In genomic region chr20:35771689-35772562, GRCh38 we compare ENCODE assay signal across 1 cellular context.
TF ChIP-seq lines count a peak whose summit lies in the region.

Gene PHF20 (plus strand): TSS chr20:35772015. CDS start chr20:35801523, 29,508 bp downstream.

TF ChIP-seq in HepG2, 621 proteins besides CTCF, POLR2A, EP300 and RAD21 (continued from another document and continues in another):
- TF ChIP-seq, protein P1, sequence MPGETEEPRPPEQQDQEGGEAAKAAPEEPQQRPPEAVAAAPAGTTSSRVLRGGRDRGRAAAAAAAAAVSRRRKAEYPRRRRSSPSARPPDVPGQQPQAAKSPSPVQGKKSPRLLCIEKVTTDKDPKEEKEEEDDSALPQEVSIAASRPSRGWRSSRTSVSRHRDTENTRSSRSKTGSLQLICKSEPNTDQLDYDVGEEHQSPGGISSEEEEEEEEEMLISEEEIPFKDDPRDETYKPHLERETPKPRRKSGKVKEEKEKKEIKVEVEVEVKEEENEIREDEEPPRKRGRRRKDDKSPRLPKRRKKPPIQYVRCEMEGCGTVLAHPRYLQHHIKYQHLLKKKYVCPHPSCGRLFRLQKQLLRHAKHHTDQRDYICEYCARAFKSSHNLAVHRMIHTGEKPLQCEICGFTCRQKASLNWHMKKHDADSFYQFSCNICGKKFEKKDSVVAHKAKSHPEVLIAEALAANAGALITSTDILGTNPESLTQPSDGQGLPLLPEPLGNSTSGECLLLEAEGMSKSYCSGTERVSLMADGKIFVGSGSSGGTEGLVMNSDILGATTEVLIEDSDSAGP (CRISPR knock-in tag; IDR thresholded peaks at IDR 0.05; ENCODE audit: borderline replicate concordance): peak; percentile 72
- peak; percentile 90; the same call in 1 of the 2 replicates for TF ChIP-seq HOXA7 (CRISPR knock-in tag; IDR thresholded peaks at IDR 0.05)
- TF ChIP-seq, protein P2, sequence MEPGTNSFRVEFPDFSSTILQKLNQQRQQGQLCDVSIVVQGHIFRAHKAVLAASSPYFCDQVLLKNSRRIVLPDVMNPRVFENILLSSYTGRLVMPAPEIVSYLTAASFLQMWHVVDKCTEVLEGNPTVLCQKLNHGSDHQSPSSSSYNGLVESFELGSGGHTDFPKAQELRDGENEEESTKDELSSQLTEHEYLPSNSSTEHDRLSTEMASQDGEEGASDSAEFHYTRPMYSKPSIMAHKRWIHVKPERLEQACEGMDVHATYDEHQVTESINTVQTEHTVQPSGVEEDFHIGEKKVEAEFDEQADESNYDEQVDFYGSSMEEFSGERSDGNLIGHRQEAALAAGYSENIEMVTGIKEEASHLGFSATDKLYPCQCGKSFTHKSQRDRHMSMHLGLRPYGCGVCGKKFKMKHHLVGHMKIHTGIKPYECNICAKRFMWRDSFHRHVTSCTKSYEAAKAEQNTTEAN (CRISPR knock-in tag; conservative IDR thresholded peaks at IDR 0.05): peak; percentile 69
- TF ChIP-seq ZSCAN30 (CRISPR knock-in tag; IDR thresholded peaks at IDR 0.05): 0 out of 2 replicates have a peak, but pooled peaks have one; percentile 40
- TF ChIP-seq ATF4 (CRISPR knock-in tag; IDR thresholded peaks at IDR 0.05): peak in 1 of 2 experiments; percentile 91; a peak in 2 of 4 replicates
- TF ChIP-seq ZNF652 (CRISPR knock-in tag; IDR thresholded peaks at IDR 0.05; ENCODE audit: borderline replicate concordance, low read depth): 0 out of 2 replicates have a peak, but pooled peaks have one; percentile 13
- no peak for TF ChIP-seq PAWR (CRISPR knock-in tag; IDR thresholded peaks at IDR 0.05; ENCODE audit: borderline replicate concordance)
- TF ChIP-seq, protein P3, sequence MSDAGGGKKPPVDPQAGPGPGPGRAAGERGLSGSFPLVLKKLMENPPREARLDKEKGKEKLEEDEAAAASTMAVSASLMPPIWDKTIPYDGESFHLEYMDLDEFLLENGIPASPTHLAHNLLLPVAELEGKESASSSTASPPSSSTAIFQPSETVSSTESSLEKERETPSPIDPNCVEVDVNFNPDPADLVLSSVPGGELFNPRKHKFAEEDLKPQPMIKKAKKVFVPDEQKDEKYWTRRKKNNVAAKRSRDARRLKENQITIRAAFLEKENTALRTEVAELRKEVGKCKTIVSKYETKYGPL (CRISPR knock-in tag; IDR thresholded peaks at IDR 0.05): peak; percentile 73
- TF ChIP-seq CCAR2 (optimal IDR thresholded peaks at IDR 0.05; ENCODE audit: low read depth, low read length): no peak
- TF ChIP-seq CEBPZ (IDR thresholded peaks at IDR 0.05; ENCODE audit: low read length): no peak
- peak; percentile 96 for TF ChIP-seq ZNF160 (CRISPR knock-in tag; IDR thresholded peaks at IDR 0.05)
- TF ChIP-seq FOSL1 (CRISPR knock-in tag; IDR thresholded peaks at IDR 0.05; ENCODE audit: borderline replicate concordance): no peak
- TF ChIP-seq, protein P4, sequence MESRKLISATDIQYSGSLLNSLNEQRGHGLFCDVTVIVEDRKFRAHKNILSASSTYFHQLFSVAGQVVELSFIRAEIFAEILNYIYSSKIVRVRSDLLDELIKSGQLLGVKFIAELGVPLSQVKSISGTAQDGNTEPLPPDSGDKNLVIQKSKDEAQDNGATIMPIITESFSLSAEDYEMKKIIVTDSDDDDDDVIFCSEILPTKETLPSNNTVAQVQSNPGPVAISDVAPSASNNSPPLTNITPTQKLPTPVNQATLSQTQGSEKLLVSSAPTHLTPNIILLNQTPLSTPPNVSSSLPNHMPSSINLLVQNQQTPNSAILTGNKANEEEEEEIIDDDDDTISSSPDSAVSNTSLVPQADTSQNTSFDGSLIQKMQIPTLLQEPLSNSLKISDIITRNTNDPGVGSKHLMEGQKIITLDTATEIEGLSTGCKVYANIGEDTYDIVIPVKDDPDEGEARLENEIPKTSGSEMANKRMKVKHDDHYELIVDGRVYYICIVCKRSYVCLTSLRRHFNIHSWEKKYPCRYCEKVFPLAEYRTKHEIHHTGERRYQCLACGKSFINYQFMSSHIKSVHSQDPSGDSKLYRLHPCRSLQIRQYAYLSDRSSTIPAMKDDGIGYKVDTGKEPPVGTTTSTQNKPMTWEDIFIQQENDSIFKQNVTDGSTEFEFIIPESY (CRISPR knock-in tag; IDR thresholded peaks at IDR 0.05): peak; percentile 81; the same call in 1 of the 2 replicates
- peak; percentile 93 for TF ChIP-seq LBX2 (CRISPR knock-in tag; IDR thresholded peaks at IDR 0.05; ENCODE audit: borderline replicate concordance)
- 0 out of 2 replicates have a peak, but pooled peaks have one; percentile 26 for TF ChIP-seq SP140L (CRISPR knock-in tag; IDR thresholded peaks at IDR 0.05; ENCODE audit: borderline replicate concordance)
- TF ChIP-seq ARHGAP35 (CRISPR knock-in tag; IDR thresholded peaks at IDR 0.05; ENCODE audit: borderline replicate concordance): peak; percentile 95
- no peak for TF ChIP-seq TP53 (CRISPR knock-in tag; conservative IDR thresholded peaks at IDR 0.05)
- peak; percentile 81 for TF ChIP-seq ATF2 (CRISPR knock-in tag; IDR thresholded peaks at IDR 0.05)
- 0 out of 2 replicates have a peak, but pooled peaks have one; percentile 36 for TF ChIP-seq HNF4G (IDR thresholded peaks at IDR 0.05; ENCODE audit: borderline replicate concordance, low read depth, low read length)
- no peak for TF ChIP-seq HNF4G (CRISPR knock-in tag; IDR thresholded peaks at IDR 0.05; ENCODE audit: borderline replicate concordance, low read depth)
- TF ChIP-seq NFYB (CRISPR knock-in tag; IDR thresholded peaks at IDR 0.05): peak; percentile 94
- TF ChIP-seq TIGD3 (CRISPR knock-in tag; IDR thresholded peaks at IDR 0.05; ENCODE audit: borderline replicate concordance): peak; percentile 93
- TF ChIP-seq RNF2 (conservative IDR thresholded peaks at IDR 0.05; ENCODE audit: low read depth): peak; percentile 99
- peak; percentile 98 for TF ChIP-seq ZNF883 (CRISPR knock-in tag; IDR thresholded peaks at IDR 0.05; ENCODE audit: not compliant biosample characterization)
- peak; percentile 62; the same call in 1 of the 2 replicates for TF ChIP-seq FOXK1 (CRISPR knock-in tag; IDR thresholded peaks at IDR 0.05; ENCODE audit: borderline replicate concordance, low read depth)
- peak; percentile 97 for TF ChIP-seq ZNF251 (CRISPR knock-in tag; IDR thresholded peaks at IDR 0.05)
- TF ChIP-seq, protein P5, sequence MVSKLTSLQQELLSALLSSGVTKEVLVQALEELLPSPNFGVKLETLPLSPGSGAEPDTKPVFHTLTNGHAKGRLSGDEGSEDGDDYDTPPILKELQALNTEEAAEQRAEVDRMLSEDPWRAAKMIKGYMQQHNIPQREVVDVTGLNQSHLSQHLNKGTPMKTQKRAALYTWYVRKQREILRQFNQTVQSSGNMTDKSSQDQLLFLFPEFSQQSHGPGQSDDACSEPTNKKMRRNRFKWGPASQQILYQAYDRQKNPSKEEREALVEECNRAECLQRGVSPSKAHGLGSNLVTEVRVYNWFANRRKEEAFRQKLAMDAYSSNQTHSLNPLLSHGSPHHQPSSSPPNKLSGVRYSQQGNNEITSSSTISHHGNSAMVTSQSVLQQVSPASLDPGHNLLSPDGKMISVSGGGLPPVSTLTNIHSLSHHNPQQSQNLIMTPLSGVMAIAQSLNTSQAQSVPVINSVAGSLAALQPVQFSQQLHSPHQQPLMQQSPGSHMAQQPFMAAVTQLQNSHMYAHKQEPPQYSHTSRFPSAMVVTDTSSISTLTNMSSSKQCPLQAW (CRISPR knock-in tag; IDR thresholded peaks at IDR 0.05): peak; percentile 77
- TF ChIP-seq YEATS4 (CRISPR knock-in tag; IDR thresholded peaks at IDR 0.05; ENCODE audit: borderline replicate concordance): peak; percentile 98
- no peak for TF ChIP-seq KAT2B (IDR thresholded peaks at IDR 0.05; ENCODE audit: borderline replicate concordance, low read depth, low read length)
- TF ChIP-seq PRPF4 (IDR thresholded peaks at IDR 0.05; ENCODE audit: low read depth, low read length, poor library complexity, severe bottlenecking): no peak
- TF ChIP-seq MED1 (CRISPR knock-in tag; IDR thresholded peaks at IDR 0.05): peak; percentile 31; the same call in 1 of the 2 replicates
- peak; percentile 95 for TF ChIP-seq MEIS1 (CRISPR knock-in tag; IDR thresholded peaks at IDR 0.05; ENCODE audit: borderline replicate concordance)
- peak; percentile 98; the same call in 1 of the 2 replicates for TF ChIP-seq ZNF547 (CRISPR knock-in tag; IDR thresholded peaks at IDR 0.05)
- TF ChIP-seq DMTF1 (CRISPR knock-in tag; IDR thresholded peaks at IDR 0.05): 0 out of 2 replicates have a peak, but pooled peaks have one; percentile 40
- TF ChIP-seq ZNF776 (CRISPR knock-in tag; IDR thresholded peaks at IDR 0.05): peak; percentile 76
- TF ChIP-seq ZEB1 (IDR thresholded peaks at IDR 0.05; ENCODE audit: insufficient replicate concordance, low read depth): peak; percentile 24
- TF ChIP-seq, protein P6, sequence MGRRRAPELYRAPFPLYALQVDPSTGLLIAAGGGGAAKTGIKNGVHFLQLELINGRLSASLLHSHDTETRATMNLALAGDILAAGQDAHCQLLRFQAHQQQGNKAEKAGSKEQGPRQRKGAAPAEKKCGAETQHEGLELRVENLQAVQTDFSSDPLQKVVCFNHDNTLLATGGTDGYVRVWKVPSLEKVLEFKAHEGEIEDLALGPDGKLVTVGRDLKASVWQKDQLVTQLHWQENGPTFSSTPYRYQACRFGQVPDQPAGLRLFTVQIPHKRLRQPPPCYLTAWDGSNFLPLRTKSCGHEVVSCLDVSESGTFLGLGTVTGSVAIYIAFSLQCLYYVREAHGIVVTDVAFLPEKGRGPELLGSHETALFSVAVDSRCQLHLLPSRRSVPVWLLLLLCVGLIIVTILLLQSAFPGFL (CRISPR knock-in tag; IDR thresholded peaks at IDR 0.05): peak; percentile 96
- TF ChIP-seq ZNF563 (CRISPR knock-in tag; IDR thresholded peaks at IDR 0.05): peak; percentile 79
- no peak; the same call in 1 of the 2 replicates for TF ChIP-seq IKZF1 (IDR thresholded peaks at IDR 0.05)
- TF ChIP-seq, protein P7, sequence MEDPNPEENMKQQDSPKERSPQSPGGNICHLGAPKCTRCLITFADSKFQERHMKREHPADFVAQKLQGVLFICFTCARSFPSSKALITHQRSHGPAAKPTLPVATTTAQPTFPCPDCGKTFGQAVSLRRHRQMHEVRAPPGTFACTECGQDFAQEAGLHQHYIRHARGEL (CRISPR knock-in tag; IDR thresholded peaks at IDR 0.05): 0 out of 2 replicates have a peak, but pooled peaks have one; percentile 87
